In the genomic region with DNA sequence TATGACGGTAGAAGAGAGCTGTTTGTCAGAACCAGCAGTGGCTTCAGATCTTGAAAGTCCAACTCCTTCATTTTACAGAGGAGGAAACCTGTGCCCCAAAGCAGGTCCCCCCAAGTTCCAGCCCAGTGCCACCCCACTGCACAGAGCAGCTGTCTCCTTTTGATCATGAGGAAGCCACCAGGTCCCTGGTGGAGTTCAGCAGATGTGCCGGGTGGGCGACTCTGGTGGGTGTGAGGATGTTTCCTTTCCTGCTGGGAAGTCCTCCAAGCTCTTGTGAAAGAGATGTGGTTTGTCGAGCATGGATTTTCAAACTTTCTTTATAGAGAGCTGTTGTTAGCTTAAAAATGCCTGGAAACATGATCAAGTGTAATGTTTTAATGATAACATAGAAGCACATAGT, we compare ENCODE assay signal across 1 cellular context.
TF ChIP-seq lines count a peak whose summit lies in the region.

No MANE protein-coding gene starts in this region.

TF ChIP-seq in GM23338, 12 proteins besides CTCF, POLR2A, EP300 and RAD21 (continued from another document):
- TF ChIP-seq, protein P1, sequence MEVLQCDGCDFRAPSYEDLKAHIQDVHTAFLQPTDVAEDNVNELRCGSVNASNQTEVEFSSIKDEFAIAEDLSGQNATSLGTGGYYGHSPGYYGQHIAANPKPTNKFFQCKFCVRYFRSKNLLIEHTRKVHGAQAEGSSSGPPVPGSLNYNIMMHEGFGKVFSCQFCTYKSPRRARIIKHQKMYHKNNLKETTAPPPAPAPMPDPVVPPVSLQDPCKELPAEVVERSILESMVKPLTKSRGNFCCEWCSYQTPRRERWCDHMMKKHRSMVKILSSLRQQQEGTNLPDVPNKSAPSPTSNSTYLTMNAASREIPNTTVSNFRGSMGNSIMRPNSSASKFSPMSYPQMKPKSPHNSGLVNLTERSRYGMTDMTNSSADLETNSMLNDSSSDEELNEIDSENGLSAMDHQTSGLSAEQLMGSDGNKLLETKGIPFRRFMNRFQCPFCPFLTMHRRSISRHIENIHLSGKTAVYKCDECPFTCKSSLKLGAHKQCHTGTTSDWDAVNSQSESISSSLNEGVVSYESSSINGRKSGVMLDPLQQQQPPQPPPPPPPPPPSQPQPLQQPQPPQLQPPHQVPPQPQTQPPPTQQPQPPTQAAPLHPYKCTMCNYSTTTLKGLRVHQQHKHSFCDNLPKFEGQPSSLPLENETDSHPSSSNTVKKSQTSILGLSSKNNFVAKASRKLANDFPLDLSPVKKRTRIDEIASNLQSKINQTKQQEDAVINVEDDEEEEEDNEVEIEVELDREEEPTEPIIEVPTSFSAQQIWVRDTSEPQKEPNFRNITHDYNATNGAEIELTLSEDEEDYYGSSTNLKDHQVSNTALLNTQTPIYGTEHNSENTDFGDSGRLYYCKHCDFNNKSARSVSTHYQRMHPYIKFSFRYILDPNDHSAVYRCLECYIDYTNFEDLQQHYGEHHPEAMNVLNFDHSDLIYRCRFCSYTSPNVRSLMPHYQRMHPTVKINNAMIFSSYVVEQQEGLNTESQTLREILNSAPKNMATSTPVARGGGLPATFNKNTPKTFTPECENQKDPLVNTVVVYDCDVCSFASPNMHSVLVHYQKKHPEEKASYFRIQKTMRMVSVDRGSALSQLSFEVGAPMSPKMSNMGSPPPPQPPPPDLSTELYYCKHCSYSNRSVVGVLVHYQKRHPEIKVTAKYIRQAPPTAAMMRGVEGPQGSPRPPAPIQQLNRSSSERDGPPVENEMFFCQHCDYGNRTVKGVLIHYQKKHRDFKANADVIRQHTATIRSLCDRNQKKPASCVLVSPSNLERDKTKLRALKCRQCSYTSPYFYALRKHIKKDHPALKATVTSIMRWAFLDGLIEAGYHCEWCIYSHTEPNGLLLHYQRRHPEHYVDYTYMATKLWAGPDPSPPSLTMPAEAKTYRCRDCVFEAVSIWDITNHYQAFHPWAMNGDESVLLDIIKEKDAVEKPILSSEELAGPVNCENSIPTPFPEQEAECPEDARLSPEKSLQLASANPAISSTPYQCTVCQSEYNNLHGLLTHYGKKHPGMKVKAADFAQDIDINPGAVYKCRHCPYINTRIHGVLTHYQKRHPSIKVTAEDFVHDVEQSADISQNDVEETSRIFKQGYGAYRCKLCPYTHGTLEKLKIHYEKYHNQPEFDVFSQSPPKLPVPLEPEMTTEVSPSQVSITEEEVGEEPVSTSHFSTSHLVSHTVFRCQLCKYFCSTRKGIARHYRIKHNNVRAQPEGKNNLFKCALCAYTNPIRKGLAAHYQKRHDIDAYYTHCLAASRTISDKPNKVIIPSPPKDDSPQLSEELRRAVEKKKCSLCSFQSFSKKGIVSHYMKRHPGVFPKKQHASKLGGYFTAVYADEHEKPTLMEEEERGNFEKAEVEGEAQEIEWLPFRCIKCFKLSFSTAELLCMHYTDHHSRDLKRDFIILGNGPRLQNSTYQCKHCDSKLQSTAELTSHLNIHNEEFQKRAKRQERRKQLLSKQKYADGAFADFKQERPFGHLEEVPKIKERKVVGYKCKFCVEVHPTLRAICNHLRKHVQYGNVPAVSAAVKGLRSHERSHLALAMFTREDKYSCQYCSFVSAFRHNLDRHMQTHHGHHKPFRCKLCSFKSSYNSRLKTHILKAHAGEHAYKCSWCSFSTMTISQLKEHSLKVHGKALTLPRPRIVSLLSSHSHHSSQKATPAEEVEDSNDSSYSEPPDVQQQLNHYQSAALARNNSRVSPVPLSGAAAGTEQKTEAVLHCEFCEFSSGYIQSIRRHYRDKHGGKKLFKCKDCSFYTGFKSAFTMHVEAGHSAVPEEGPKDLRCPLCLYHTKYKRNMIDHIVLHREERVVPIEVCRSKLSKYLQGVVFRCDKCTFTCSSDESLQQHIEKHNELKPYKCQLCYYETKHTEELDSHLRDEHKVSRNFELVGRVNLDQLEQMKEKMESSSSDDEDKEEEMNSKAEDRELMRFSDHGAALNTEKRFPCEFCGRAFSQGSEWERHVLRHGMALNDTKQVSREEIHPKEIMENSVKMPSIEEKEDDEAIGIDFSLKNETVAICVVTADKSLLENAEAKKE (CRISPR knock-in tag; IDR thresholded peaks at IDR 0.05), result no peak
- TF ChIP-seq EZH2phosphoT487 (IDR thresholded peaks at IDR 0.05; ENCODE audit: unreplicated experiment) (no peak), JUNB (IDR thresholded peaks at IDR 0.05; ENCODE audit: unreplicated experiment) (no peak), ZNF114 (CRISPR knock-in tag; IDR thresholded peaks at IDR 0.05) (no peak), CREB1 (CRISPR knock-in tag; IDR thresholded peaks at IDR 0.05; ENCODE audit: low read depth) (no peak), POLR2AphosphoS5 (IDR thresholded peaks at IDR 0.05; ENCODE audit: low read depth) (no peak), STAT1 (IDR thresholded peaks at IDR 0.05; ENCODE audit: unreplicated experiment) (no peak), NANOG (IDR thresholded peaks at IDR 0.05; ENCODE audit: borderline replicate concordance) (no peak)
- TF ChIP-seq, protein P2, sequence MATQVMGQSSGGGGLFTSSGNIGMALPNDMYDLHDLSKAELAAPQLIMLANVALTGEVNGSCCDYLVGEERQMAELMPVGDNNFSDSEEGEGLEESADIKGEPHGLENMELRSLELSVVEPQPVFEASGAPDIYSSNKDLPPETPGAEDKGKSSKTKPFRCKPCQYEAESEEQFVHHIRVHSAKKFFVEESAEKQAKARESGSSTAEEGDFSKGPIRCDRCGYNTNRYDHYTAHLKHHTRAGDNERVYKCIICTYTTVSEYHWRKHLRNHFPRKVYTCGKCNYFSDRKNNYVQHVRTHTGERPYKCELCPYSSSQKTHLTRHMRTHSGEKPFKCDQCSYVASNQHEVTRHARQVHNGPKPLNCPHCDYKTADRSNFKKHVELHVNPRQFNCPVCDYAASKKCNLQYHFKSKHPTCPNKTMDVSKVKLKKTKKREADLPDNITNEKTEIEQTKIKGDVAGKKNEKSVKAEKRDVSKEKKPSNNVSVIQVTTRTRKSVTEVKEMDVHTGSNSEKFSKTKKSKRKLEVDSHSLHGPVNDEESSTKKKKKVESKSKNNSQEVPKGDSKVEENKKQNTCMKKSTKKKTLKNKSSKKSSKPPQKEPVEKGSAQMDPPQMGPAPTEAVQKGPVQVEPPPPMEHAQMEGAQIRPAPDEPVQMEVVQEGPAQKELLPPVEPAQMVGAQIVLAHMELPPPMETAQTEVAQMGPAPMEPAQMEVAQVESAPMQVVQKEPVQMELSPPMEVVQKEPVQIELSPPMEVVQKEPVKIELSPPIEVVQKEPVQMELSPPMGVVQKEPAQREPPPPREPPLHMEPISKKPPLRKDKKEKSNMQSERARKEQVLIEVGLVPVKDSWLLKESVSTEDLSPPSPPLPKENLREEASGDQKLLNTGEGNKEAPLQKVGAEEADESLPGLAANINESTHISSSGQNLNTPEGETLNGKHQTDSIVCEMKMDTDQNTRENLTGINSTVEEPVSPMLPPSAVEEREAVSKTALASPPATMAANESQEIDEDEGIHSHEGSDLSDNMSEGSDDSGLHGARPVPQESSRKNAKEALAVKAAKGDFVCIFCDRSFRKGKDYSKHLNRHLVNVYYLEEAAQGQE (IDR thresholded peaks at IDR 0.05; ENCODE audit: unreplicated experiment), result no peak
